19 cellular contexts compared by ENCODE assay signal in the genomic region with DNA sequence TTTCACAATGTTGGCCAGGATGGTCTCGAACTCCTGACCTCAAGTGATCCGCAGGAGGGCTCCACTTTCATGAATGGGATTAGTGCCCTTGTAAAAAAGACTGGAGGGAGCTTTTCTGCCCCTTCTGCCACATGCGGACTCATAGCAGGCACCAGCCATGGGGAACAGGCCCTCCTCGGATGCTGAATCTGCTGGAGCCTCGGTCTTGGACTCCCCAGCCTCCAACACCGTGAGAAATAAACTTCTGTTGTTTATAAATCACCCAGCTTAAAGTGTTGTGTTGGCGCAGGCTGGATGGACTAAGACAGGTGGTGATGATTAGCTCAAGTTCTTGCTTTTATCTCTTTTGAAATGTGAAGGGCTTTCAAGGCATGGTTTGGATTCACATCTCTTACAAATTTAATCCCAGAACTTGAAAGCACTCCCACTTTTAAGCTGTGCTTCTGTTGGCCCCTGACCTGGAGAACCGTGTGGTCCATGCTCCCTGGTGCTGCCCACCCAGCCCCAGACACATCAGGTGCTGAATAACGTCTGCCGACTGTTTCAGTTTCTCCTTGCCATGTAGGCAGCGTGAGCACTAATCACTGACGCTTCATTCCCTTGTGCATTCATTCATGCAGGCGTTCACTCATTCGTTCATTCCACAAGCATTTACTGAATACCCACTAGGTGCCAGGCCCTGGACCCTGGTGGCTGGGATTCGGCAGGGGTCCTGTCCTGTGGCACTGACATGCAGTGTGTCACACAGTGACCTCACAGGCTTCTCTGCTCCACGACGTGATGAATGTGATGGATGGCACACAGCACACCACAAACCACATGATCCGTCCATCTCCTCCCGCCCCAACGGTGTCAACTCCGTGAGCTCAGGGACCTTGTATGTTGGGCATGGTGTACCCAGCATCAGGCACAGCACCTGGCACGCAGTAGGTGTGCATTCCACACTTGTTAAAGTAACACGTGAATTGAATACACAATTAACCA. TPM values are rescaled to one million over a fixed set of nuclear protein-coding genes. Genes with fewer than 3 reads are reported as not detected.
A peak's percentile ranks its signal among the peaks of the same experiment; 100 is the strongest.
DNase-seq lines count a peak whose midpoint lies in the region; ATAC-seq and TF ChIP-seq lines count a peak whose summit lies in the region.
"Had no signal": no experiment of that assay in that cellular context is flagged by ENCODE, and none has a peak within 500 bp of the region (broad histone marks: within the 10 kb centered on the region; RNA-seq: fewer than 3 reads in every experiment).

No MANE protein-coding gene starts in this region.

- H2AFZ ChIP-seq in OCI-LY3 (ENCODE audit: low read depth, low read length): no peak overlapping the region

- H3K27me3 ChIP-seq in OCI-LY3 (ENCODE audit: low read depth, low read length): peaks cover 14% of the 10 kb centered on the region
- no peaks in the 10 kb centered on the region for H3K27me3 ChIP-seq in prostate gland (replicated peaks; ENCODE audit: insufficient read depth)

- H3K4me3 ChIP-seq in OCI-LY3 (ENCODE audit: low read length) (peak overlapping the region; percentile 42), prostate gland (no peak overlapping the region)

- DNase-seq in NCI-H82 (lab: John Stamatoyannopoulos, UW) (peak; percentile 60), NCI-H82 treated with DMSO at 0.1 percent for 48 hours (lab: John Stamatoyannopoulos, UW; ENCODE audit: unreplicated experiment) (no peak), myocyte (ENCODE audit: low read depth) (peak; percentile 64), prostate gland (ENCODE audit: low spot score) (no peak), NCI-H1436 treated with DMSO at 0.1 percent for 48 hours (lab: John Stamatoyannopoulos, UW) (no peak)
- DNase-seq: 8988T, amniotic stem cell, DMS79 treated with DMSO at 0.1 percent for 48 hours, hypothalamus, NCI-H2171 had no signal

- H3K27ac ChIP-seq in OCI-LY3 (ENCODE audit: low read length) (no peak overlapping the region), prostate gland (no peak overlapping the region)
- H3K27ac ChIP-seq: C4-2B had no signal

- ATAC-seq in GM18868 (IDR thresholded peaks at IDR 0.05; ENCODE audit: unreplicated experiment) (peak; percentile 76), HG02588 (IDR thresholded peaks at IDR 0.05; ENCODE audit: unreplicated experiment) (no peak)
- ATAC-seq: right cardiac atrium had no signal

- H3K36me3 ChIP-seq in OCI-LY3 (replicated peaks; ENCODE audit: low read depth, low read length) (no peaks in the 10 kb centered on the region), prostate gland (no peaks in the 10 kb centered on the region)

- TF ChIP-seq POLR2A in prostate gland (IDR thresholded peaks at IDR 0.05): no peak

- peak overlapping the region; percentile 69 for H3K4me2 ChIP-seq in OCI-LY3 (ENCODE audit: low read length)

- no peaks in the 10 kb centered on the region for H3K9me3 ChIP-seq in OCI-LY3 (ENCODE audit: insufficient read depth, low read length)
- no peaks in the 10 kb centered on the region for H3K9me3 ChIP-seq in prostate gland

- WGBS in prostate gland: 89% methylated on average over 23 of the region's 23 CpGs

- intact Hi-C loops in prostate gland (cut with DNase I): no loop called here

- H3K79me2 ChIP-seq in OCI-LY3 (ENCODE audit: low read length): no peaks in the 10 kb centered on the region

- peak overlapping the region; percentile 4; the same call in 1 of the 2 replicates for H3K9ac ChIP-seq in OCI-LY3 (ENCODE audit: low read length)

- H4K20me1 ChIP-seq in OCI-LY3 (ENCODE audit: insufficient read depth, low read length): no peaks in the 10 kb centered on the region

- TF ChIP-seq CTCF in OCI-LY3 (IDR thresholded peaks at IDR 0.05; ENCODE audit: low read depth, low read length) (no peak), prostate gland (IDR thresholded peaks at IDR 0.05) (no peak)

- peaks cover 35% of the 10 kb centered on the region for H3K4me1 ChIP-seq in OCI-LY3 (ENCODE audit: low read length)
- H3K4me1 ChIP-seq in prostate gland (replicated peaks): no peaks in the 10 kb centered on the region

RNA-seq across cellular contexts. Expression of gene CIBAR2, which starts 8.9 kb away (rescaled TPM):
- total RNA-seq in myocyte (not detected in 2 replicates), prostate gland (not detected)
- polyA plus RNA-seq in myocyte (2012): not detected
- total RNA-seq: activated CD8-positive, alpha-beta memory T cell treated with anti-CD3 and anti-CD28 coated beads for 36 hours; cerebellum; right cardiac atrium; RPMI7951; urinary bladder had no signal
- polyA plus RNA-seq: urinary bladder had no signal

Comparison
In these comparisons a context has a peak if more than half of its experiments do, and no peak if none do; other contexts are left out.
1. DNase-seq: peak in NCI-H82 (single experiment) and myocyte (single experiment); none in NCI-H82 treated with DMSO at 0.1 percent for 48 hours (single experiment), prostate gland (single experiment) and NCI-H1436 treated with DMSO at 0.1 percent for 48 hours (single experiment).